ENCODE assay signal across 21 cellular contexts in the genomic region with DNA sequence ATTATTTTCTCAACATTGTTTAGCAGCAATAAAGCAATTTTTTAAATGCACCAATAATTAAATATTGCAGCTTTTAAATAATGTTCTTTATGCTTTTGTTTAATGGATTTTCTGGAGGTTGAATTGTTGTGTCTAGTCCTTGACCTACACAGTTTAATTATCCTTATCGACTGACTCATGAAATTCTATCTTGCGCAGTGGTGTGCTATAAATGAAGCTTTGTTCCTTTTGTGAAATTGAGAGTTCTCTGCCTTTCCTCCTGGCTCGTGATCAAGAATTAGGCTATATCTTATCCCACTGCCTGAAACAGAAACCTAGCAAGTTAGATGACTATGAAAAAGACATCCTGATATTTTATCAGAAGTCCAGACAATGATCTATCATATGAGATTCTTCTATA. TPM values are rescaled to one million over a fixed set of nuclear protein-coding genes. Genes with fewer than 3 reads are reported as not detected.
DNase-seq lines count a peak whose midpoint lies in the region; ATAC-seq, FAIRE-seq and TF ChIP-seq lines count a peak whose summit lies in the region.
"Had no signal": no experiment of that assay in that cellular context is flagged by ENCODE, and none has a peak within 500 bp of the region (broad histone marks: within the 10 kb centered on the region; RNA-seq: fewer than 3 reads in every experiment).

No MANE protein-coding gene starts in this region.

- H3K27ac ChIP-seq in RWPE2 (ENCODE audit: poor library complexity, severe bottlenecking) = no peak overlapping the region
- H3K27ac ChIP-seq: A549; BLaER1 treated with 17β-estradiol and CSF1 and Interleukin-3, amounts not matched to agents 10 nM and 100 nM; esophagus squamous epithelium; right lobe of liver; SJSA1; upper lobe of left lung had no signal

- H3K4me1 Mint-ChIP-seq in nephron = peaks cover 28% of the 10 kb centered on the region
- H3K4me1 Mint-ChIP-seq: activated naive CD8-positive, alpha-beta T cell treated with anti-CD3 and anti-CD28 coated beads, Interleukin-2, amount 50 U/mL, for 24 hours; stimulated activated naive CD8-positive, alpha-beta T cell treated with anti-CD3 and anti-CD28 coated beads, Interleukin-15, amount 100 ng/mL, for 72 hours had no signal

- H3K36me3 ChIP-seq in RWPE2 (ENCODE audit: low read depth) = no peaks in the 10 kb centered on the region
- H3K36me3 ChIP-seq: BLaER1 treated with 17β-estradiol and CSF1 and Interleukin-3, amounts not matched to agents 10 nM and 100 nM; esophagus squamous epithelium; right lobe of liver; SJSA1; upper lobe of left lung had no signal

- no peaks in the 10 kb centered on the region for H3K4me1 ChIP-seq in RWPE2 (ENCODE audit: insufficient read depth, poor library complexity, severe bottlenecking)
- H3K4me1 ChIP-seq: A549; BLaER1 treated with 17β-estradiol and CSF1 and Interleukin-3, amounts not matched to agents 10 nM and 100 nM; esophagus squamous epithelium; right lobe of liver; SJSA1; upper lobe of left lung had no signal

- ATAC-seq in RWPE2 (ENCODE audit: low read depth) (0 out of 3 replicates have a peak, but pooled peaks have one; percentile 23), GM21515 (IDR thresholded peaks at IDR 0.05; ENCODE audit: unreplicated experiment) (no peak)
- ATAC-seq in stimulated activated naive CD8-positive, alpha-beta T cell treated with anti-CD3 and anti-CD28 coated beads, Interleukin-15, Interleukin-2, amounts not matched to agents 100 U/mL and 50 U/mL, for 24 hours = no peak
- ATAC-seq: A549; activated naive CD8-positive, alpha-beta T cell treated with anti-CD3 and anti-CD28 coated beads, Interleukin-2, amount 50 U/mL, for 24 hours; right lobe of liver; stimulated activated naive CD8-positive, alpha-beta T cell treated with anti-CD3 and anti-CD28 coated beads, Interleukin-15, amount 100 ng/mL, for 72 hours had no signal

- H3K27me3 Mint-ChIP-seq in nephron (ENCODE audit: low read depth) = peaks cover 5% of the 10 kb centered on the region

- H3K4me3 Mint-ChIP-seq in nephron = no peak overlapping the region
- H3K4me3 Mint-ChIP-seq: activated naive CD8-positive, alpha-beta T cell treated with anti-CD3 and anti-CD28 coated beads, Interleukin-2, amount 50 U/mL, for 24 hours; stimulated activated naive CD8-positive, alpha-beta T cell treated with anti-CD3 and anti-CD28 coated beads, Interleukin-15, amount 100 ng/mL, for 72 hours had no signal

- H3K27me3 ChIP-seq in RWPE2 (ENCODE audit: insufficient read depth, poor library complexity, severe bottlenecking) = no peaks in the 10 kb centered on the region
- H3K27me3 ChIP-seq: BLaER1 treated with 17β-estradiol and CSF1 and Interleukin-3, amounts not matched to agents 10 nM and 100 nM; esophagus squamous epithelium; right lobe of liver; SJSA1; upper lobe of left lung had no signal

- peak overlapping the region in 2 of 3 experiments; percentile 17 to 36 for H3K27ac Mint-ChIP-seq in nephron
- H3K27ac Mint-ChIP-seq: activated naive CD8-positive, alpha-beta T cell treated with anti-CD3 and anti-CD28 coated beads, Interleukin-2, amount 50 U/mL, for 24 hours; activated T-helper 2 cell treated with anti-CD3 and anti-CD28 coated beads, Interferon-gamma antibody, Interleukin-2, Interleukin-4, amounts not matched to agents 10 μg/mL and 5 μg/mL and 100 μg/mL, durations not matched to agents 14 hours and 24 hours and 36 hours; stimulated activated naive CD8-positive, alpha-beta T cell treated with anti-CD3 and anti-CD28 coated beads, Interleukin-15, amount 100 ng/mL, for 72 hours had no signal

- TF ChIP-seq CTCF in RWPE2 (IDR thresholded peaks at IDR 0.05; ENCODE audit: poor library complexity, severe bottlenecking) (no peak), nephron (IDR thresholded peaks at IDR 0.05; ENCODE audit: unreplicated experiment in 3 of 3) (no peak)

- H3K9me3 Mint-ChIP-seq in nephron = no peaks in the 10 kb centered on the region
- H3K9me3 Mint-ChIP-seq: activated naive CD8-positive, alpha-beta T cell treated with anti-CD3 and anti-CD28 coated beads, Interleukin-2, amount 50 U/mL, for 24 hours; activated T-helper 2 cell treated with anti-CD3 and anti-CD28 coated beads, Interferon-gamma antibody, Interleukin-2, Interleukin-4, amounts not matched to agents 10 μg/mL and 5 μg/mL and 100 μg/mL, durations not matched to agents 14 hours and 24 hours and 36 hours; stimulated activated naive CD8-positive, alpha-beta T cell treated with anti-CD3 and anti-CD28 coated beads, Interleukin-15, amount 100 ng/mL, for 72 hours had no signal

- no peak overlapping the region for H3K4me3 ChIP-seq in RWPE2 (ENCODE audit: severe bottlenecking)
- H3K4me3 ChIP-seq: A549; BLaER1 treated with 17β-estradiol and CSF1 and Interleukin-3, amounts not matched to agents 10 nM and 100 nM; esophagus squamous epithelium; right lobe of liver; SJSA1; upper lobe of left lung had no signal

- TF ChIP-seq POLR2A in GM12891 (IDR thresholded peaks at IDR 0.05; ENCODE audit: low read depth, low read length) = no peak

- no peak for FAIRE-seq in GM12891 (lab: Jason Lieb, UNC)
- FAIRE-seq: A549 had no signal

- no peaks in the 10 kb centered on the region for H3K36me3 Mint-ChIP-seq in nephron (ENCODE audit: low read depth)

- DNase-seq in NCI-H510A treated with DMSO at 0.1 percent for 48 hours (lab: John Stamatoyannopoulos, UW) (peak; percentile 24), NCI-H510A (lab: John Stamatoyannopoulos, UW) (no peak), NCI-H146 (lab: John Stamatoyannopoulos, UW) (peak; percentile 69), RWPE2 (ENCODE audit: low spot score) (no peak), GM12891 (ENCODE audit: insufficient read length, low spot score) (no peak)
- DNase-seq in stimulated activated naive CD8-positive, alpha-beta T cell treated with anti-CD3 and anti-CD28 coated beads, Interleukin-15, Interleukin-2, amounts not matched to agents 100 U/mL and 50 U/mL, for 24 hours = no peak
- DNase-seq: activated naive CD8-positive, alpha-beta T cell treated with anti-CD3 and anti-CD28 coated beads, Interleukin-2, amount 50 U/mL, for 24 hours; central memory CD4-positive, alpha-beta T cell; esophagus squamous epithelium; MM.1S; NCI-H226; right lobe of liver; stimulated activated CD4-positive, alpha-beta T cell treated with anti-CD3 and anti-CD28 coated beads, Interleukin-1b, Interleukin-23, amount 100 ng/mL, for 48 hours; stimulated activated naive CD8-positive, alpha-beta T cell treated with anti-CD3 and anti-CD28 coated beads, Interleukin-15, amount 100 ng/mL, for 72 hours; upper lobe of left lung had no signal

- no peaks in the 10 kb centered on the region for H3K9me3 ChIP-seq in RWPE2 (ENCODE audit: severe bottlenecking)
- H3K9me3 ChIP-seq: A549; BLaER1 treated with 17β-estradiol and CSF1 and Interleukin-3, amounts not matched to agents 10 nM and 100 nM; esophagus squamous epithelium; right lobe of liver; SJSA1; upper lobe of left lung had no signal

TF ChIP-seq in GM12891, 5 proteins besides CTCF, POLR2A, EP300 and RAD21:
- TF ChIP-seq POLR2AphosphoS5 (IDR thresholded peaks at IDR 0.05; ENCODE audit: low read depth, low read length) (no peak), PAX5 (IDR thresholded peaks at IDR 0.05; ENCODE audit: insufficient read depth, low read length, severe bottlenecking) (no peak), TAF1 (IDR thresholded peaks at IDR 0.05; ENCODE audit: low read depth, low read length) (no peak), POU2F2 (IDR thresholded peaks at IDR 0.05; ENCODE audit: low read depth, low read length) (no peak), SPI1 (IDR thresholded peaks at IDR 0.05; ENCODE audit: low read depth, low read length) (no peak)

RNA-seq across cellular contexts. Expression of a gene that starts 37.0 kb away (rescaled TPM):
- polyA plus RNA-seq in GM12891 (2012; ENCODE audit: low read depth, missing spikeins) = 9.4 TPM

Comparison
In these comparisons a context has a peak if more than half of its experiments do, and no peak if none do; other contexts are left out.
1. DNase-seq: peak in NCI-H510A treated with DMSO at 0.1 percent for 48 hours (single experiment) and NCI-H146 (single experiment); none in NCI-H510A (single experiment), RWPE2 (single experiment), GM12891 (single experiment) and stimulated activated naive CD8-positive, alpha-beta T cell treated with anti-CD3 and anti-CD28 coated beads, Interleukin-15, Interleukin-2, amounts not matched to agents 100 U/mL and 50 U/mL, for 24 hours (single experiment).